In genomic region chr3:15667484-15667883, GRCh38 we compare ENCODE assay signal across 12 cellular contexts.
DNase-seq lines count a peak whose midpoint lies in the region; ATAC-seq and TF ChIP-seq lines count a peak whose summit lies in the region.
"Had no signal": no experiment of that assay in that cellular context is flagged by ENCODE, and none has a peak within 500 bp of the region (broad histone marks: within the 10 kb centered on the region; RNA-seq: fewer than 3 reads in every experiment).

No MANE protein-coding gene starts in this region.

- H3K4me3 ChIP-seq in mucosa of descending colon: no peak overlapping the region
- H3K4me3 ChIP-seq: stomach had no signal

- peaks cover 7% of the 10 kb centered on the region for H3K27me3 Mint-ChIP-seq in central memory CD8-positive, alpha-beta T cell

- peak overlapping the region; percentile 46 for H3K27ac Mint-ChIP-seq in central memory CD8-positive, alpha-beta T cell (ENCODE audit: low read depth)

- no peaks in the 10 kb centered on the region for H3K9me3 ChIP-seq in mucosa of descending colon
- H3K9me3 ChIP-seq: stomach had no signal

- intact Hi-C loops in mucosa of descending colon (cut with DNase I, micrococcal nuclease): no loop called here
- intact Hi-C loops in left colon (cut with DNase I, micrococcal nuclease): no loop called here

- ATAC-seq in central memory CD8-positive, alpha-beta T cell (replicated peaks; ENCODE audit: extremely low read depth, poor library complexity, severe bottlenecking): peak; percentile 99
- ATAC-seq in mucosa of descending colon (no peak), left colon (no peak)

- H3K4me3 Mint-ChIP-seq in central memory CD8-positive, alpha-beta T cell: no peak overlapping the region

- no peaks in the 10 kb centered on the region for H3K9me3 Mint-ChIP-seq in central memory CD8-positive, alpha-beta T cell

- H3K36me3 Mint-ChIP-seq in central memory CD8-positive, alpha-beta T cell (ENCODE audit: insufficient read depth): peaks cover 11% of the 10 kb centered on the region

- H3K36me3 ChIP-seq in mucosa of descending colon (ENCODE audit: low read depth): no peaks in the 10 kb centered on the region

- H3K4me1 Mint-ChIP-seq in central memory CD8-positive, alpha-beta T cell: peaks cover 23% of the 10 kb centered on the region

- no peak for TF ChIP-seq CTCF in mucosa of descending colon (IDR thresholded peaks at IDR 0.05)

- peak; percentile 12 for DNase-seq in stimulated activated CD8-positive, alpha-beta memory T cell treated with anti-CD3 and anti-CD28 coated beads, Interleukin-12 subunit alpha, Interleukin-12 subunit beta, amount 100 ng/mL, for 4 hours (ENCODE audit: low read depth)
- DNase-seq in stimulated activated CD8-positive, alpha-beta memory T cell treated with anti-CD3 and anti-CD28 coated beads, Interleukin-4, amount 100 ng/mL, for 48 hours: no peak
- DNase-seq in M059J (ENCODE audit: low read depth): peak; percentile 56
- DNase-seq in central memory CD8-positive, alpha-beta T cell (ENCODE audit: low spot score in 2 of 2): peak in 1 of 2 donors; percentile 50
- no peak for DNase-seq in mucosa of descending colon
- DNase-seq in NOMO-1 treated with DMSO at 0.1 percent for 48 hours (lab: John Stamatoyannopoulos, UW; ENCODE audit: unreplicated experiment): no peak
- no peak for DNase-seq in left colon
- no peak for DNase-seq in RKO (ENCODE audit: low spot score)
- DNase-seq: hippocampal formation, NCI-H345, stomach, T1000 had no signal

- no peaks in the 10 kb centered on the region for H3K4me1 ChIP-seq in mucosa of descending colon (ENCODE audit: low read depth)

Comparison
In these comparisons a context has a peak if more than half of its experiments do, and no peak if none do; other contexts are left out.
1. DNase-seq: peak in stimulated activated CD8-positive, alpha-beta memory T cell treated with anti-CD3 and anti-CD28 coated beads, Interleukin-12 subunit alpha, Interleukin-12 subunit beta, amount 100 ng/mL, for 4 hours (single experiment) and M059J (single experiment); none in stimulated activated CD8-positive, alpha-beta memory T cell treated with anti-CD3 and anti-CD28 coated beads, Interleukin-4, amount 100 ng/mL, for 48 hours (single experiment), mucosa of descending colon (0 of 3), NOMO-1 treated with DMSO at 0.1 percent for 48 hours (single experiment), left colon (0 of 2) and RKO (single experiment).